ENCODE assay signal across 1 cellular context in the genomic region with DNA sequence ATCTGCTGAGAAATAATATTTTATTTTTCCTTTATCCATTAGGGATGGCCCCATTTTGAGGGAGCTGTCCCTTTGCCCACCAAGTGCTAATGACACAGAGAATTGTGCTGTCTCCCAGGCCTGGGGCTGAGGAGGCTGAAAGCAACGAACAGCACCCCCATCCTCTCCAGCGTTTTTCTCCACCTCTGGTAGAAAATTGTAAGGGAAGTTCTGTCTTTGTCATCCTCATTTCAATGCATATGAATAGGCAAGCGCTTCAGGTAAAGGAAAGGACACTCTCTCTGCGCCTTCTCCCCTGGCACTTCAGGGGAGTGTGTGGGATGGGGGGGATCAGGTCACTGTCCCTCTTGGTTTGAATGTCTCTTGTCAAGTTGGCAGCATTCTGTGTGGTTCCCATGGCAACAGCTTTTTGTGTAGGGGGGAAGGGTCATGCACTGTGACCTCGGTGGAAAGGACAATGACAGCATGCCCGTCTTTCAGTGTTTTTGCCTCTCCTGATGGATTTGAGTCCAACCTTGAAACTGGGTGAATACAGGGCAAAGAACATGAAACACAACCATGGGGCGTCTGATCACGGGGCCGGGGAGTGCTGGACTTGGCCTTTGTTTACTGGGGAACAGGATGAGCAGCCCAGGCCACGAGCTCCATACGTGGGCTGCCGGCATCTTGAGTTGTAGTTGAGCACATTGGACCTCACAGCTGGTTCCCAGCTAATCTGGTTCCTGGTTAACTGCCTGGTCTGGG.
TF ChIP-seq lines count a peak whose summit lies in the region.

No MANE protein-coding gene starts in this region.

TF ChIP-seq in H1, 55 proteins besides CTCF, POLR2A, EP300 and RAD21:
- TF ChIP-seq HDAC6 (IDR thresholded peaks at IDR 0.05; ENCODE audit: low read depth, low read length): no peak
- TF ChIP-seq KDM1A (IDR thresholded peaks at IDR 0.05; ENCODE audit: borderline replicate concordance, low read length): no peak
- TF ChIP-seq POU5F1 (IDR thresholded peaks at IDR 0.05; ENCODE audit: low read depth, low read length): 0 out of 2 replicates have a peak, but pooled peaks have one; percentile 25
- no peak for TF ChIP-seq SP4 (IDR thresholded peaks at IDR 0.05; ENCODE audit: low read length)
- no peak for TF ChIP-seq NANOG (IDR thresholded peaks at IDR 0.05; ENCODE audit: insufficient read depth, low read depth, low read length, poor library complexity, severe bottlenecking)
TF ChIP-seq in H1: peak in this region for 1.
